1 cellular context compared by ENCODE assay signal in the genomic region with DNA sequence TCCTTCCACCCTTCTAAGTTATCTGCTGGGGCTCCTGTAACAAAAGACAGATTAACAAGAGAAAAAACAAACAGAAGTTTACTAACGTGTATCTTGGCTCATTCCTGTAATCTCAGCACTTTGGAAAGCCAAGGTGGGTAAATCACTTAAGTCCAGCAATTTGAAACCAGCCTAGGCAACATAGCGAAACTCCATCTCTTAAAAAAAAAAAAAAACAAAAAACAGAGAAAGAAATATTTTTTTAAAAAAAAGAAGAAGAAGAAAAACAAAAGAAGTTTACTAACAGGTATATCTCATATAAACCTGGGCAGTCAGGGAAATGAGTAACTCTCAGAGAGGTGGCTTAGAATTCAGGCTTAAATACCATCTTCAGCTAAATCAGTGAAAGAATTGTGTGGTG.
TF ChIP-seq lines count a peak whose summit lies in the region.

No MANE protein-coding gene starts in this region.

TF ChIP-seq in H1, 55 proteins besides CTCF, POLR2A, EP300 and RAD21:
- TF ChIP-seq MAFK (IDR thresholded peaks at IDR 0.05; ENCODE audit: low read depth, low read length), result no peak
- no peak for TF ChIP-seq ASH2L (IDR thresholded peaks at IDR 0.05; ENCODE audit: low read length)
- no peak for TF ChIP-seq YY1 (IDR thresholded peaks at IDR 0.05; ENCODE audit: low read depth, low read length)
- no peak for TF ChIP-seq BACH1 (IDR thresholded peaks at IDR 0.05; ENCODE audit: low read length)
- TF ChIP-seq SP1 (IDR thresholded peaks at IDR 0.05; ENCODE audit: low read depth, low read length), result no peak
